Comparison of ENCODE assay signal across 8 cellular contexts in genomic region chr9:123353984-123354591, GRCh38. TPM values are rescaled to one million over a fixed set of nuclear protein-coding genes. Genes with fewer than 3 reads are reported as not detected.
DNase-seq lines count a peak whose midpoint lies in the region; ATAC-seq, FAIRE-seq and TF ChIP-seq lines count a peak whose summit lies in the region.

No MANE protein-coding gene starts in this region.

- H3K4me1 ChIP-seq in OCI-LY7 (ENCODE audit: insufficient read depth, low read length, poor library complexity, severe bottlenecking) (peaks cover 22% of the 10 kb centered on the region), neutrophil (ENCODE audit: control insufficient read depth in 1 of 2, insufficient read depth in 1 of 2, low read depth in 1 of 2, low read length in 1 of 2) (no peaks in the 10 kb centered on the region)

- H3K4me3 ChIP-seq in OCI-LY7 (ENCODE audit: low read depth, low read length, poor library complexity, severe bottlenecking) (peak overlapping the region; percentile 29), neutrophil (ENCODE audit: low read depth in 1 of 2, low read length in 1 of 2) (no peak overlapping the region)

- peak; percentile 53 for ATAC-seq in HG03045 (IDR thresholded peaks at IDR 0.05; ENCODE audit: unreplicated experiment)

- no peaks in the 10 kb centered on the region for H3K79me2 ChIP-seq in OCI-LY7 (ENCODE audit: insufficient read depth, low read depth, low read length)

- POLR2A ChIA-PET in OCI-LY7 (lab: Charles Lee): no interaction called here

- CTCF ChIA-PET in OCI-LY7 (lab: Charles Lee; ENCODE audit: unreplicated experiment): interaction anchor here (0.6 to 1.4 kb wide), 5 partner anchors 10 to 278 kb away, joined by 3 to 4 read pairs (median 3); no protein-coding TSS in a partner anchor

- peaks cover 10% of the 10 kb centered on the region for H3K27me3 ChIP-seq in neutrophil

- DNase-seq in NCI-H748 (lab: John Stamatoyannopoulos, UW; ENCODE audit: unreplicated experiment) (peak; percentile 65), NCI-H748 treated with DMSO at 0.1 percent for 48 hours (lab: John Stamatoyannopoulos, UW) (no peak), OCI-LY7 (ENCODE audit: low spot score) (peak; percentile 75), fibroblast of peridontal ligament (ENCODE audit: extremely low read depth) (peak; percentile 42), urothelium cell line (ENCODE audit: low spot score) (peak; percentile 76)
- peak; percentile 79 for DNase-seq in activated T-cell treated with anti-CD3 and anti-CD28 coated beads, Interleukin-2, amount 50 U/mL, for 48 hours

- H3K36me3 ChIP-seq in OCI-LY7 (ENCODE audit: insufficient read depth, low read length): no peaks in the 10 kb centered on the region
- H3K36me3 ChIP-seq in neutrophil: no peaks in the 10 kb centered on the region

- BruUV-seq in OCI-LY7 (replicated peaks; lab: Mats Ljungman, UMichigan): no TSS peak

- TF ChIP-seq CTCF in OCI-LY7 (conservative IDR thresholded peaks at IDR 0.05; ENCODE audit: low read length) (peak; percentile 93), neutrophil (IDR thresholded peaks at IDR 0.05) (peak; percentile 20)

- H3K9me3 ChIP-seq in OCI-LY7 (ENCODE audit: low read length) (no peaks in the 10 kb centered on the region), neutrophil (no peaks in the 10 kb centered on the region)

- no peaks in the 10 kb centered on the region for H4K20me1 ChIP-seq in OCI-LY7 (ENCODE audit: insufficient read depth, low read length)

- H3K9me2 ChIP-seq in OCI-LY7 (ENCODE audit: insufficient read depth, low read length): no peaks in the 10 kb centered on the region

- no peak for FAIRE-seq in urothelium cell line (lab: Jason Lieb, UNC)

- intact Hi-C loops in OCI-LY7 (cut with micrococcal nuclease; ENCODE audit: unreplicated experiment): loop anchor here (1.0 to 5.0 kb wide), 2 partner anchors 31 to 362 kb away; no protein-coding TSS in a partner anchor

- peak overlapping the region; percentile 39 for H3K4me2 ChIP-seq in OCI-LY7 (ENCODE audit: low read length)

- peak overlapping the region; percentile 2; the same call in 1 of the 2 replicates for H2AFZ ChIP-seq in OCI-LY7 (ENCODE audit: low read length)

- no peak overlapping the region for H3K27ac ChIP-seq in OCI-LY7 (ENCODE audit: low read depth, low read length, poor library complexity, severe bottlenecking)
- H3K27ac ChIP-seq in neutrophil: no peak overlapping the region

RNA-seq across cellular contexts. Expression of gene CRB2, which starts 1.9 kb away (rescaled TPM):
- total RNA-seq in OCI-LY7 (2014; rRNA removed; shearing (Covaris generic)): 0.88 and 1.6 TPM in 2 replicates
- 2.6 and 3.4 TPM in 2 replicates for total RNA-seq in OCI-LY7 (2022)
